Comparison of ENCODE assay signal across 8 cellular contexts in genomic region chr16:24729243-24729966, GRCh38. TPM values are rescaled to one million over a fixed set of nuclear protein-coding genes. Genes with fewer than 3 reads are reported as not detected.
DNase-seq lines count a peak whose midpoint lies in the region; ATAC-seq and TF ChIP-seq lines count a peak whose summit lies in the region.

Gene TNRC6A, plus strand, starts transcription at chr16:24729651. Its CDS starts 191 bp downstream, at chr16:24729842.

- peaks cover 34% of the 10 kb centered on the region for H3K4me1 ChIP-seq in upper lobe of right lung

- H3K27me3 Mint-ChIP-seq in progenitor cell of endocrine pancreas = no peaks in the 10 kb centered on the region

- peak; percentile 92 for ATAC-seq in HG02610 (IDR thresholded peaks at IDR 0.05; ENCODE audit: unreplicated experiment)
- peak; percentile 97 to 98 for ATAC-seq in left cardiac atrium
- peak; percentile 98 for ATAC-seq in upper lobe of right lung

- DNase-seq in GM12865 (ENCODE audit: low read depth) (peak; percentile 93), NCI-H1105 (lab: John Stamatoyannopoulos, UW) (peak; percentile 80), amniotic epithelial cell (ENCODE audit: low read depth) (peak; percentile 85), left cardiac atrium (peak; percentile 93), progenitor cell of endocrine pancreas (ENCODE audit: low spot score, unreplicated experiment) (peak; percentile 83), upper lobe of right lung (peak; percentile 96)

- H3K9me3 Mint-ChIP-seq in progenitor cell of endocrine pancreas (ENCODE audit: low read depth) = no peaks in the 10 kb centered on the region

- peak within 1 kb of the TSS; percentile 95 for H3K27ac Mint-ChIP-seq in progenitor cell of endocrine pancreas

- H3K27ac ChIP-seq in upper lobe of right lung = peak within 1 kb of the TSS; percentile 97

- H3K9me3 ChIP-seq in upper lobe of right lung = no peaks in the 10 kb centered on the region

- H3K36me3 ChIP-seq in upper lobe of right lung = peaks cover 7% of the 10 kb centered on the region

- TF ChIP-seq CTCF in GM12865 (IDR thresholded peaks at IDR 0.05; ENCODE audit: insufficient read depth, low read depth, low read length, missing control alignments) = no peak
- no peak for TF ChIP-seq CTCF in progenitor cell of endocrine pancreas (IDR thresholded peaks at IDR 0.05; ENCODE audit: unreplicated experiment)
- TF ChIP-seq CTCF in upper lobe of right lung (IDR thresholded peaks at IDR 0.05) = no peak

- peak within 1 kb of the TSS; percentile 96 for H3K4me3 ChIP-seq in GM12865 (ENCODE audit: low read depth, low read length)
- H3K4me3 ChIP-seq in upper lobe of right lung = peak within 1 kb of the TSS; percentile 87

- H3K27me3 ChIP-seq in upper lobe of right lung = no peaks in the 10 kb centered on the region

- intact Hi-C loops in T-helper 1 cell treated with Interleukin-12 subunit alpha and Interleukin-12 subunit beta and Interleukin-4 antibody, amounts not matched to agents 30 ng/mL and 1 ng/mL, for 36 hours (cut with micrococcal nuclease) = loop anchor here (1.0 to 10.0 kb wide), 3 partner anchors 190 to 885 kb away; partner anchors contain the start of gene RBBP6
- intact Hi-C loops in left cardiac atrium (cut with DNase I) = no loop called here
- intact Hi-C loops in upper lobe of right lung (cut with DNase I) = no loop called here

- H3K4me1 Mint-ChIP-seq in progenitor cell of endocrine pancreas (ENCODE audit: low read depth) = peaks cover 26% of the 10 kb centered on the region

- H3K4me3 Mint-ChIP-seq in progenitor cell of endocrine pancreas (ENCODE audit: low read depth) = peak within 1 kb of the TSS; percentile 98

- peaks cover 12% of the 10 kb centered on the region for H3K36me3 Mint-ChIP-seq in progenitor cell of endocrine pancreas (ENCODE audit: insufficient read depth)

RNA-seq across cellular contexts. Expression of gene TNRC6A, which starts in this region (rescaled TPM):
- 51.1 and 56.3 TPM in 2 replicates for total RNA-seq in T-helper 1 cell treated with Interleukin-12 subunit alpha and Interleukin-12 subunit beta and Interleukin-4 antibody, amounts not matched to agents 30 ng/mL and 1 ng/mL, for 36 hours
- total RNA-seq in left cardiac atrium = 10 to 100 TPM; 31.5 to 31.9 TPM
- 92.5 and 94.4 TPM in 2 replicates for total RNA-seq in progenitor cell of endocrine pancreas
- 46.5 TPM for total RNA-seq in upper lobe of right lung

Comparison
In these comparisons a context has a peak if more than half of its experiments do, and no peak if none do; other contexts are left out.
1. Peak in every context shown above with its lines: DNase-seq, ATAC-seq, H3K4me3 ChIP-seq and H3K27ac ChIP-seq.